ENCODE assay signal across 19 cellular contexts in the genomic region with DNA sequence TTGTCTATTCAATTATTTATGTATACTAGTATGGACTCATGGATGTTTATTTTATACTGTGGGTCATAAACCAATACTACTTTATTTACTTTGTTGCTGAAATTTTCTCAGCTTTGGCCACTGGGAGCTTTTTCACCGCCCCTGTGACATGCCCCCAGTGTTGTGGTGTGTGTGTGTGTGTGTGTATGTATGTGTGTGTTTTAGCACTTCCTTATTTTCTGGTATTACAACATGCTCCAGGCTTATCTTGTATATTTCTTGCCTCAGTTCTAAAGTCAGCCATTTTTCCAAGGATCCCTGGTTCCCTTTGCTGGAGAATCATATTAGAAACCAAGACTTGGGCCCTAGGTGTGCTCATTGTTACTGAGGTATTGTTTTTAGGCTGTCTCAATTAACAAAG.
"Had no signal": no experiment of that assay in that cellular context is flagged by ENCODE, and none has a peak within 500 bp of the region (broad histone marks: within the 10 kb centered on the region; RNA-seq: fewer than 3 reads in every experiment).

No MANE protein-coding gene starts in this region.

- FAIRE-seq: kidney had no signal

- H3K4me1 ChIP-seq: heart left ventricle, tibial nerve had no signal

- DNase-seq: activated CD4-positive, alpha-beta T cell treated with anti-CD3 and anti-CD28 coated beads, Interleukin-2, amount 10 ng/mL, durations not matched to agents 24 days and 14 days; activated CD8-positive, alpha-beta T cell treated with anti-CD3 and anti-CD28 coated beads, Interleukin-2, amount 10 ng/mL, durations not matched to agents 7 days and 5 days; activated naive CD4-positive, alpha-beta T cell treated with anti-CD3 and anti-CD28 coated beads, Interleukin-2, amount 10 ng/mL, durations not matched to agents 7 days and 5 days; activated naive CD8-positive, alpha-beta T cell treated with anti-CD3 and anti-CD28 coated beads, Interleukin-2, amount 50 U/mL, for 24 hours; activated T-cell treated with anti-CD3 and anti-CD28 coated beads, Interleukin-2, amount 50 U/mL, for 24 hours; aorta; brain microvascular endothelial cell; effector CD4-positive, alpha-beta T cell; gastrocnemius medialis; heart left ventricle; kidney; spleen; stimulated activated naive CD4-positive, alpha-beta T cell; T-helper 9 cell had no signal

- H3K9ac ChIP-seq: parathyroid adenoma had no signal

- H3K27me3 ChIP-seq: brain microvascular endothelial cell, gastrocnemius medialis, heart left ventricle, spleen, tibial nerve had no signal

- H3K36me3 ChIP-seq: brain microvascular endothelial cell, gastrocnemius medialis, heart left ventricle, spleen, tibial nerve had no signal

- H3K79me2 ChIP-seq: parathyroid adenoma had no signal

- H3K9me3 ChIP-seq: gastrocnemius medialis, heart left ventricle, spleen, tibial nerve had no signal

- H3K27ac ChIP-seq: brain microvascular endothelial cell, coronary artery, gastrocnemius medialis, heart left ventricle, parathyroid adenoma, spleen, tibial nerve had no signal

- ATAC-seq: activated CD8-positive, alpha-beta T cell treated with anti-CD3 and anti-CD28 coated beads, Interleukin-2, amount 10 ng/mL, durations not matched to agents 7 days and 5 days; activated naive CD8-positive, alpha-beta T cell treated with anti-CD3 and anti-CD28 coated beads, Interleukin-2, amount 50 U/mL, for 24 hours; gastrocnemius medialis; heart left ventricle; left lobe of liver had no signal

- H2AFZ ChIP-seq: parathyroid adenoma had no signal

- H3K4me3 ChIP-seq: coronary artery, gastrocnemius medialis, heart left ventricle, lung, spleen, tibial nerve had no signal
